Comparison of ENCODE assay signal across 14 cellular contexts in genomic region chr15:69045810-69046209, GRCh38. TPM values are rescaled to one million over a fixed set of nuclear protein-coding genes. Genes with fewer than 3 reads are reported as not detected.
DNase-seq lines count a peak whose midpoint lies in the region; ATAC-seq and TF ChIP-seq lines count a peak whose summit lies in the region.
"Had no signal": no experiment of that assay in that cellular context is flagged by ENCODE, and none has a peak within 500 bp of the region (broad histone marks: within the 10 kb centered on the region; RNA-seq: fewer than 3 reads in every experiment).

No MANE protein-coding gene starts in this region.

- H2BK5ac ChIP-seq in trophoblast cell (ENCODE audit: low read depth, low read length, poor library complexity), result no peak overlapping the region

- DNase-seq in H7, result peak; percentile 57
- DNase-seq in Panc1 (ENCODE audit: low read depth, low spot score), result no peak
- DNase-seq in epithelial cell of prostate (ENCODE audit: low read depth, low spot score), result no peak
- DNase-seq in trophoblast cell, result peak; percentile 26 to 72
- DNase-seq in Ammon's horn (ENCODE audit: low spot score), result no peak
- DNase-seq in COR-L47 (lab: John Stamatoyannopoulos, UW), result no peak
- DNase-seq: activated CD4-positive, CD25-positive, alpha-beta regulatory T cell treated with anti-CD3 and anti-CD28 coated beads, Interleukin-2, amount 50 U/mL, for 72 hours; activated naive CD4-positive, alpha-beta T cell; DND-41; effector memory CD4-positive, alpha-beta T cell; occipital lobe; OCI-M1; thyroid gland had no signal

- intact Hi-C loops in Panc1 (cut with micrococcal nuclease; ENCODE audit: unreplicated experiment), result no loop called here

- H3K14ac ChIP-seq in trophoblast cell (ENCODE audit: low read length), result peak overlapping the region; percentile 32

- H3K4ac ChIP-seq in trophoblast cell (ENCODE audit: low read depth, low read length), result no peak overlapping the region

- no peak overlapping the region for H3K4me3 ChIP-seq in H7 (ENCODE audit: insufficient read depth, low read depth, low read length)
- H3K4me3 ChIP-seq in Panc1 (ENCODE audit: low read depth in 2 of 2, low read length in 2 of 2), result no peak overlapping the region
- H3K4me3 ChIP-seq in trophoblast cell (ENCODE audit: low read depth, low read length), result no peak overlapping the region
- H3K4me3 ChIP-seq: thyroid gland had no signal

- CTCF ChIA-PET in Panc1 (lab: Charles Lee), result interaction anchor here (1.4 kb wide), 1 partner anchor 14 kb away, joined by 3 read pairs; no protein-coding TSS in a partner anchor

- ATAC-seq in Panc1, result 0 out of 2 replicates have a peak, but pooled peaks have one; percentile 45
- ATAC-seq in GM21360 (IDR thresholded peaks at IDR 0.05; ENCODE audit: unreplicated experiment), result no peak

- H3K79me1 ChIP-seq in trophoblast cell (ENCODE audit: low read length), result peaks cover 2% of the 10 kb centered on the region

- WGBS in trophoblast cell (ENCODE audit: extremely low coverage, insufficient coverage, insufficient read length), result no CpG with 5 or more reads among the region's 8 CpGs

- peak overlapping the region; percentile 4 for H2BK120ac ChIP-seq in trophoblast cell (ENCODE audit: insufficient read depth, low read length, poor library complexity)

- no peak overlapping the region for H4K12ac ChIP-seq in trophoblast cell (ENCODE audit: low read depth, low read length)

- no peak overlapping the region for H4K8ac ChIP-seq in trophoblast cell (ENCODE audit: low read depth, low read length)

- H3K4me1 ChIP-seq in Panc1 (ENCODE audit: control insufficient read depth, insufficient read depth, low read length), result no peaks in the 10 kb centered on the region
- peaks cover 5 to 9% of the 10 kb centered on the region in 2 experiments for H3K4me1 ChIP-seq in trophoblast cell (ENCODE audit: control insufficient read depth in 1 of 2, insufficient read depth in 2 of 2, low read length in 2 of 2)
- H3K4me1 ChIP-seq: thyroid gland had no signal

- no peak for TF ChIP-seq CTCF in Panc1 (IDR thresholded peaks at IDR 0.05)

- no peaks in the 10 kb centered on the region for H3K36me3 ChIP-seq in H7 (replicated peaks; ENCODE audit: control insufficient read depth, insufficient read depth, low read length)
- no peaks in the 10 kb centered on the region for H3K36me3 ChIP-seq in Panc1 (ENCODE audit: control insufficient read depth, insufficient read depth, low read length)
- no peaks in the 10 kb centered on the region for H3K36me3 ChIP-seq in trophoblast cell (ENCODE audit: control insufficient read depth in 1 of 2, insufficient read depth in 2 of 2, low read length in 2 of 2)
- H3K36me3 ChIP-seq: thyroid gland had no signal

- H3K27ac ChIP-seq in Panc1 (ENCODE audit: low read length) (no peak overlapping the region), epithelial cell of prostate (peak overlapping the region; percentile 46), trophoblast cell (ENCODE audit: low read depth, low read length) (no peak overlapping the region)
- H3K27ac ChIP-seq: thyroid gland had no signal

- no peaks in the 10 kb centered on the region for H3K27me3 ChIP-seq in H7 (ENCODE audit: control insufficient read depth, insufficient read depth, low read length)
- no peaks in the 10 kb centered on the region for H3K27me3 ChIP-seq in Panc1 (ENCODE audit: control insufficient read depth, insufficient read depth, low read length)
- H3K27me3 ChIP-seq in trophoblast cell (ENCODE audit: insufficient read depth, low read length), result no peaks in the 10 kb centered on the region
- H3K27me3 ChIP-seq: thyroid gland had no signal

- peak overlapping the region; percentile 34 for H4K91ac ChIP-seq in trophoblast cell (ENCODE audit: low read depth, low read length)

- H3K9ac ChIP-seq in trophoblast cell (ENCODE audit: low read length), result no peak overlapping the region

- H2AK5ac ChIP-seq in trophoblast cell (ENCODE audit: low read length), result peak overlapping the region; percentile 6

- H3K9me3 ChIP-seq in Panc1 (ENCODE audit: control insufficient read depth, insufficient read depth, low read depth, low read length) (no peaks in the 10 kb centered on the region), trophoblast cell (ENCODE audit: insufficient read depth, low read depth, low read length) (no peaks in the 10 kb centered on the region)
- H3K9me3 ChIP-seq: thyroid gland had no signal

- POLR2A ChIA-PET in Panc1 (lab: Charles Lee), result no interaction called here

- BruUV-seq in Panc1 (replicated peaks; lab: Mats Ljungman, UMichigan), result no TSS peak

- H2BK12ac ChIP-seq in trophoblast cell (ENCODE audit: low read length), result peak overlapping the region; percentile 81

- peak overlapping the region; percentile 40 for H3K18ac ChIP-seq in trophoblast cell (ENCODE audit: low read length)

- peaks cover 1% of the 10 kb centered on the region for H3K79me2 ChIP-seq in trophoblast cell (ENCODE audit: control insufficient read depth, insufficient read depth, low read length, poor library complexity)

- H3K4me2 ChIP-seq in trophoblast cell (ENCODE audit: low read length), result no peak overlapping the region

- H2AFZ ChIP-seq in trophoblast cell (ENCODE audit: insufficient read depth, low read length, poor library complexity), result no peak overlapping the region

- H3K23ac ChIP-seq in trophoblast cell (ENCODE audit: low read length), result no peak overlapping the region

- in situ Hi-C loops in Panc1 (cut with HindIII; ENCODE audit: low pct_unique_long_range_greater_than_20kb, low sequenced_read_pairs), result no loop called here

RNA-seq across cellular contexts. Expression of gene NOX5, which starts 31.3 kb away (rescaled TPM):
- total RNA-seq in H7 (2014; rRNA removed; shearing (Covaris generic)), result not detected in 2 replicates
- 0.26 TPM for total RNA-seq in Panc1 (2021; ENCODE audit: unreplicated experiment)
- 0.21 TPM for polyA plus RNA-seq in Panc1 (2012; ENCODE audit: insufficient read length)
- polyA plus RNA-seq in trophoblast cell (2013), result 0.03 and 0.08 TPM in 2 replicates

Comparison
In these comparisons a context has a peak if more than half of its experiments do, and no peak if none do; other contexts are left out.
1. DNase-seq: peak in H7 (single experiment) and trophoblast cell (2 of 2); none in Panc1 (single experiment), epithelial cell of prostate (single experiment), Ammon's horn (single experiment) and COR-L47 (single experiment).